ENCODE assay signal across 17 cellular contexts in genomic region chr17:81200201-81200600, GRCh38. TPM values are rescaled to one million over a fixed set of nuclear protein-coding genes. Genes with fewer than 3 reads are reported as not detected.
DNase-seq lines count a peak whose midpoint lies in the region; ATAC-seq and TF ChIP-seq lines count a peak whose summit lies in the region.
"Had no signal": no experiment of that assay in that cellular context is flagged by ENCODE, and none has a peak within 500 bp of the region (broad histone marks: within the 10 kb centered on the region; RNA-seq: fewer than 3 reads in every experiment).

No MANE protein-coding gene starts in this region.

- peak overlapping the region; percentile 75 for H3K27ac ChIP-seq in BLaER1
- H3K27ac ChIP-seq in HUES6 (ENCODE audit: low read depth, low read length): peak overlapping the region; percentile 11; the same call in 1 of the 2 replicates
- peak overlapping the region; percentile 73 for H3K27ac ChIP-seq in angular gyrus (ENCODE audit: low read depth, low read length)
- H3K27ac ChIP-seq in dorsolateral prefrontal cortex: peak overlapping the region in 30 of 59 donors; percentile 14 to 83 (median 61)
- H3K27ac ChIP-seq: GM23248, HL-60 had no signal

- intact Hi-C loops in dorsolateral prefrontal cortex (cut with DNase I) (loop anchor here (5.0 kb wide), 1 partner anchor 58 kb away; no protein-coding TSS in a partner anchor), posterior vena cava (cut with DNase I) (no loop called here)

- ATAC-seq in HG03139 (IDR thresholded peaks at IDR 0.05; ENCODE audit: unreplicated experiment): no peak

- H3K36me3 ChIP-seq in BLaER1 (peaks cover 67% of the 10 kb centered on the region), HUES6 (ENCODE audit: control insufficient read depth, insufficient read depth, low read length) (peaks cover 53% of the 10 kb centered on the region)

- H3K4me1 ChIP-seq in BLaER1: peaks cover 68% of the 10 kb centered on the region
- no peaks in the 10 kb centered on the region; the same call in 1 of the 2 replicates for H3K4me1 ChIP-seq in HUES6 (ENCODE audit: control insufficient read depth, insufficient read depth, low read length)

- H3K27me3 ChIP-seq in BLaER1: no peaks in the 10 kb centered on the region
- no peaks in the 10 kb centered on the region for H3K27me3 ChIP-seq in HUES6 (ENCODE audit: control insufficient read depth, insufficient read depth, low read length)
- no peaks in the 10 kb centered on the region for H3K27me3 ChIP-seq in dorsolateral prefrontal cortex

- no peaks in the 10 kb centered on the region for H3K9me3 ChIP-seq in BLaER1
- no peaks in the 10 kb centered on the region for H3K9me3 ChIP-seq in HUES6 (ENCODE audit: control insufficient read depth, insufficient read depth, low read depth, low read length)

- H3K9ac ChIP-seq in BLaER1 (no peak overlapping the region), HUES6 (ENCODE audit: low read length) (no peak overlapping the region)
- H3K9ac ChIP-seq: GM23248 had no signal

- 0 out of 2 replicates have a peak, but pooled peaks cover 16% of the 10 kb centered on the region for H4K20me1 ChIP-seq in BLaER1

- TF ChIP-seq CTCF in dorsolateral prefrontal cortex (IDR thresholded peaks at IDR 0.05 in 54 of 56, conservative IDR thresholded peaks at IDR 0.05 in 2 of 56; ENCODE audit: low read depth in 1 of 56, partially characterized antibody in 56 of 56): no peak

- peak overlapping the region; percentile 81 for H3K4me2 ChIP-seq in BLaER1

- DNase-seq in dorsolateral prefrontal cortex: no peak
- DNase-seq in posterior vena cava (ENCODE audit: low spot score): no peak
- no peak for DNase-seq in activated gamma-delta T cell treated with Interleukin-2 at 50 U/mL for 16 hours
- DNase-seq in mucosa of gallbladder (ENCODE audit: low spot score): no peak
- DNase-seq: DMS153, DMS79 had no signal

- H3K4me3 ChIP-seq in BLaER1 (no peak overlapping the region), HUES6 (ENCODE audit: low read depth, low read length) (no peak overlapping the region), dorsolateral prefrontal cortex (no peak overlapping the region)
- H3K4me3 ChIP-seq: GM23248 had no signal

RNA-seq across cellular contexts. Expression of gene CEP131, which starts 22.6 kb away (rescaled TPM):
- 10 to 100 TPM in 52 of 120 experiments, 1 to 10 TPM in 68; 6.0 to 20.7 (median 9.3) TPM for total RNA-seq in dorsolateral prefrontal cortex
- total RNA-seq in posterior vena cava: 1 to 10 TPM; 2.9 to 5.0 TPM
- 12.7 TPM for total RNA-seq in mucosa of gallbladder

RNA-seq across cellular contexts. Expression of gene AATK, which starts 34.2 kb away (rescaled TPM):
- total RNA-seq in dorsolateral prefrontal cortex (100 to 1,000 TPM; 143 to 915 (median 275) TPM), posterior vena cava (1 to 10 TPM; 3.3 to 4.6 TPM), mucosa of gallbladder (14.2 TPM)

RNA-seq across cellular contexts. Expression of gene PVALEF, which starts 34.9 kb away (rescaled TPM):
- total RNA-seq in dorsolateral prefrontal cortex: 1 to 10 TPM in 23 of 120 experiments, under 1 TPM in 78, not detected in 19; 0.35 to 2.6 (median 0.77) TPM
- not detected for total RNA-seq in posterior vena cava
- total RNA-seq in mucosa of gallbladder: not detected
- total RNA-seq: A172; B cell; CD4-positive, alpha-beta memory T cell; Daoy; GM23248; HT1080 had no signal

RNA-seq across cellular contexts. Expression of gene TEPSIN, which starts 38.7 kb away (rescaled TPM):
- total RNA-seq in dorsolateral prefrontal cortex (10 to 100 TPM; 12.8 to 46.5 (median 27.3) TPM), posterior vena cava (10 to 100 TPM; 17.4 to 18.4 TPM), mucosa of gallbladder (57.9 TPM)

RNA-seq across cellular contexts. Expression of gene NDUFAF8, which starts 38.9 kb away (rescaled TPM):
- total RNA-seq in dorsolateral prefrontal cortex (10 to 100 TPM; 23.8 to 70.9 (median 46.9) TPM), posterior vena cava (10 to 100 TPM; 27.8 to 33.7 TPM), mucosa of gallbladder (38.1 TPM)

Comparison
In these comparisons a context has a peak if more than half of its experiments do, and no peak if none do; other contexts are left out.
1. H3K27ac ChIP-seq: peak in every context shown above with its lines; median percentile 75 in BLaER1; 73 in angular gyrus; 61 in dorsolateral prefrontal cortex; 11 in HUES6.
2. intact Hi-C loops: an anchor here in dorsolateral prefrontal cortex (5.0 kb wide); none called in posterior vena cava.